ENCODE assay signal across 1 cellular context in genomic region chr1:28280501-28280900, GRCh38.
TF ChIP-seq lines count a peak whose summit lies in the region.

No MANE protein-coding gene starts in this region.

TF ChIP-seq in WTC11, 78 proteins besides CTCF, POLR2A, EP300 and RAD21:
- TF ChIP-seq TCF7 (CRISPR knock-in tag; IDR thresholded peaks at IDR 0.05; ENCODE audit: low read depth), result 0 out of 2 replicates have a peak, but pooled peaks have one; percentile 53
- TF ChIP-seq CDX4 (CRISPR knock-in tag; IDR thresholded peaks at IDR 0.05; ENCODE audit: borderline replicate concordance), result no peak
- TF ChIP-seq ZBTB21 (CRISPR knock-in tag; IDR thresholded peaks at IDR 0.05; ENCODE audit: borderline replicate concordance), result no peak
TF ChIP-seq in WTC11: peak in this region for 1.
